In genomic region chr11:12331239-12331874, GRCh38 we compare ENCODE assay signal across 8 cellular contexts. TPM values are rescaled to one million over a fixed set of nuclear protein-coding genes. Genes with fewer than 3 reads are reported as not detected.
A peak's percentile ranks its signal among the peaks of the same experiment; 100 is the strongest.
DNase-seq lines count a peak whose midpoint lies in the region; ATAC-seq and TF ChIP-seq lines count a peak whose summit lies in the region.

No MANE protein-coding gene starts in this region.

- H3K4me1 Mint-ChIP-seq in chondrocyte (ENCODE audit: low read depth) = peaks cover 15% of the 10 kb centered on the region

- H3K4me1 ChIP-seq in HAP-1 = peaks cover 18% of the 10 kb centered on the region

- DNase-seq in AG09309 (ENCODE audit: low read depth) (peak; percentile 63), HAP-1 (ENCODE audit: low spot score in 2 of 2) (peak; percentile 90 to 91), NCI-H345 (lab: John Stamatoyannopoulos, UW) (peak; percentile 91), chondrocyte (ENCODE audit: low spot score) (no peak), left colon (peak; percentile 75 to 89)
- DNase-seq in activated CD4-positive, CD25-positive, alpha-beta regulatory T cell treated with anti-CD3 and anti-CD28 coated beads, Interleukin-2, amount 50 U/mL, for 72 hours = peak; percentile 56
- peak; percentile 60 to 64 for DNase-seq in stimulated activated CD4-positive, alpha-beta T cell treated with anti-CD3 and anti-CD28 coated beads, Interleukin-2, amount 100 ng/mL, for 48 hours

- no peaks in the 10 kb centered on the region for H3K27me3 ChIP-seq in HAP-1 (ENCODE audit: low read depth)

- H3K27ac Mint-ChIP-seq in chondrocyte (ENCODE audit: unreplicated experiment) = no peak overlapping the region

- H3K36me3 Mint-ChIP-seq in chondrocyte (ENCODE audit: low read depth) = peaks cover 3% of the 10 kb centered on the region

- H3K9me3 ChIP-seq in HAP-1 = no peaks in the 10 kb centered on the region

- intact Hi-C loops in left colon (cut with DNase I, micrococcal nuclease) = loop anchor here in 1 of 2 donors (5.0 kb wide), 1 partner anchor 561 kb away; no protein-coding TSS in a partner anchor

- in situ Hi-C loops in HAP-1 (cut with MboI; ENCODE audit: low sequenced_read_pairs) = loop anchor here (10.0 kb wide), 1 partner anchor 553 kb away; no protein-coding TSS in a partner anchor

- TF ChIP-seq CTCF in AG09309 (IDR thresholded peaks at IDR 0.05; ENCODE audit: control insufficient read depth, insufficient read depth, low read depth, low read length, missing control alignments) = peak; percentile 69
- TF ChIP-seq CTCF in chondrocyte (IDR thresholded peaks at IDR 0.05) = peak; percentile 97

- no peaks in the 10 kb centered on the region for H3K27me3 Mint-ChIP-seq in chondrocyte (ENCODE audit: low read depth)

- no peak overlapping the region for H3K4me3 Mint-ChIP-seq in chondrocyte (ENCODE audit: unreplicated experiment)

- ATAC-seq in left colon (peak; percentile 84), GM18498 (IDR thresholded peaks at IDR 0.05; ENCODE audit: unreplicated experiment) (no peak)

- H3K36me3 ChIP-seq in HAP-1 (replicated peaks) = no peaks in the 10 kb centered on the region

- H3K4me3 ChIP-seq in AG09309 (ENCODE audit: control insufficient read depth, low read depth, low read length) (no peak overlapping the region), HAP-1 (no peak overlapping the region)

- H3K9me3 Mint-ChIP-seq in chondrocyte (ENCODE audit: low read depth) = peaks cover 2% of the 10 kb centered on the region

RNA-seq across cellular contexts. Expression of gene PARVA, which starts 46.0 kb away (rescaled TPM):
- total RNA-seq in chondrocyte (147 to 170 TPM (median 158 TPM) in 3 replicates), left colon (10 to 100 TPM; 55.3 to 70.4 TPM)
